Comparison of ENCODE assay signal across 2 cellular contexts in the genomic region with DNA sequence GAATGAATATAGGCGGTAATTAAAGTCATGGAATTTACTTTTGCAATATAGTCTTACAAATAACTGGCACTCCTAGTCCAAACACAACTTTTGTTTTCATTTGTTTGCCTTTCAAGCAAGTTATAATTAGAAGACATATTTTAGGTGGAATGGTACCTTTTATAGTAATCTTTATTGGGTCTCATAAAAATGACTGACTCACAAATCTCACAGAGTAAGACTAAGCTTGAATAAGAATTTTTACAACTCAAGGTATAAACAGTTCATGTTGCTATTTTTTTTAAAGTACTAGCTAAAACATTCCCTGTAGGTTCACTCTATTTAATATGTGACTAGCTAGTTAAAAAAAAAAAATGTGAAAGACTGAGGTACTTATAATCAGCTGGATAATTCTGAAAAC. TPM values are rescaled to one million over a fixed set of nuclear protein-coding genes. Genes with fewer than 3 reads are reported as not detected.
"Had no signal": no experiment of that assay in that cellular context is flagged by ENCODE, and none has a peak within 500 bp of the region (broad histone marks: within the 10 kb centered on the region; RNA-seq: fewer than 3 reads in every experiment).

No MANE protein-coding gene starts in this region.

RNA-seq across cellular contexts. Expression of a gene that starts 6.0 kb away (rescaled TPM):
- total RNA-seq: psoas muscle, right atrium auricular region had no signal
